In genomic region chr6:6517059-6517458, GRCh38 we compare ENCODE assay signal across 17 cellular contexts.
"Had no signal": no experiment of that assay in that cellular context is flagged by ENCODE, and none has a peak within 500 bp of the region (broad histone marks: within the 10 kb centered on the region; RNA-seq: fewer than 3 reads in every experiment).

No MANE protein-coding gene starts in this region.

- H3K27ac ChIP-seq: ovary, right lobe of liver, upper lobe of left lung, uterus had no signal

- DNase-seq: effector memory CD4-positive, alpha-beta T cell; foreskin fibroblast; immature natural killer cell; mucosa of descending colon; natural killer cell; nucleus accumbens; ovary; right lobe of liver; stimulated activated CD4-positive, alpha-beta T cell treated with anti-CD3 and anti-CD28 coated beads, Interleukin-2, amount 100 ng/mL, for 24 hours; stimulated activated CD4-positive, alpha-beta T cell treated with anti-CD3 and anti-CD28 coated beads, Interleukin-4, amount 100 ng/mL, for 4 hours; stimulated activated naive B cell treated with anti-CD40 and anti-IgM and Interleukin-4, amounts not matched to agents 10 μg/mL and 1 μg/mL and 100 μg/mL, for 72 hours; stimulated activated naive CD8-positive, alpha-beta T cell treated with anti-CD3 and anti-CD28 coated beads, Interleukin-15, amount 100 ng/mL, for 72 hours; substantia nigra; upper lobe of left lung; uterus had no signal

- H3K4me1 ChIP-seq: right lobe of liver, upper lobe of left lung, uterus had no signal

- H3K4me3 ChIP-seq: mucosa of descending colon, ovary, right lobe of liver, skin epidermis, upper lobe of left lung, uterus had no signal

- H3K9me3 ChIP-seq: mucosa of descending colon, ovary, right lobe of liver, upper lobe of left lung, uterus had no signal

- H3K27me3 ChIP-seq: ovary, right lobe of liver, upper lobe of left lung, uterus had no signal

- H3K36me3 ChIP-seq: ovary, right lobe of liver, upper lobe of left lung, uterus had no signal

- ATAC-seq: esophagus mucosa; mucosa of descending colon; natural killer cell; right lobe of liver; stimulated activated naive B cell treated with anti-CD40 and anti-IgM and Interleukin-4, amounts not matched to agents 10 μg/mL and 1 μg/mL and 100 μg/mL, for 72 hours had no signal
